Comparison of ENCODE assay signal across 22 cellular contexts in genomic region chr2:49917654-49918053, GRCh38.
"Had no signal": no experiment of that assay in that cellular context is flagged by ENCODE, and none has a peak within 500 bp of the region (broad histone marks: within the 10 kb centered on the region; RNA-seq: fewer than 3 reads in every experiment).

No MANE protein-coding gene starts in this region.

- H3K27me3 ChIP-seq: MG63 had no signal

- FAIRE-seq: HepG2 had no signal

- ATAC-seq: HepG2, Right ventricle myocardium inferior, SK-N-SH treated with all-trans-retinoic acid at 6 μM for 48 hours had no signal

- H3K9me3 ChIP-seq: MG63, SJCRH30 had no signal

- H3K4me3 ChIP-seq: MG63, SJCRH30 had no signal

- DNase-seq: IMR-90, Karpas-422, KG1, MG63, NCI-H1092, NCI-H1105 treated with DMSO at 0.1 percent for 48 hours, NCI-H1417 treated with DMSO at 0.1 percent for 48 hours, NCI-H146, NCI-H1694 treated with DMSO at 0.1 percent for 48 hours, NCI-H1930, NCI-H2081, NCI-H2107, NCI-H2227 treated with DMSO at 0.1 percent for 48 hours, NCI-H510A, NCI-H524 treated with DMSO at 0.1 percent for 48 hours, NCI-H69, NCI-H774, SHP77 treated with DMSO at 0.1 percent for 48 hours, SJCRH30 had no signal

- H3K4me1 ChIP-seq: SJCRH30 had no signal

- H3K36me3 ChIP-seq: MG63, SJCRH30 had no signal

- H3K27ac ChIP-seq: SJCRH30 had no signal
